1 cellular context compared by ENCODE assay signal in the genomic region with DNA sequence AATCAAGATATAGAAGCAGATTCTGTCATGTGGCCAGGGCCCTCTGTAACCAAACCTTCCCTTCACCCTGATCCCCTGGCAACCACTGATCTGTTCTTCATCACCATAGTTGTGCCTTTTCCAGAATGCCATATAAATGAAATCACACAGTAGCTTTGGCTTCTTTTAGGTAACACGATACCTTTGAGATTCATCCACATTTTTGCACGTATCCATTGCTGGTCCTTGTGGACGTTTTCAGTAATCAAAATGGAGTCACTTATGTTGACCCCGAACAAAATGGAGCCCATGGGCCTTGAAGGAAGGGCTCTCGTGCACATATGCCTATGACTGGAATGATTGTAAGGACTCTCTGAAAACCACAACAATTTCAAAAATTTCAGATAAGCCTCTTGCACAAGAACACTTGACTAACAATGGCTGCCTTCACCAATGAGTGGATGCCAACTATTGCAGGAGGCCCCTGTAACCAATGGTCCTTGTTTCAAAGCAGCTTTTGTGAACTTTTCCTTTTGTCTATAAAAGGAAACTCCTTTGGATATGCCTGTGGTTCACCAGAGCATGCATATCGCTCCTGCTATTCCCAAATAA.
TF ChIP-seq lines count a peak whose summit lies in the region.

No MANE protein-coding gene starts in this region.

TF ChIP-seq in K562, 482 proteins besides CTCF, POLR2A, EP300 and RAD21 (continued from another document):
- TF ChIP-seq, protein P1, sequence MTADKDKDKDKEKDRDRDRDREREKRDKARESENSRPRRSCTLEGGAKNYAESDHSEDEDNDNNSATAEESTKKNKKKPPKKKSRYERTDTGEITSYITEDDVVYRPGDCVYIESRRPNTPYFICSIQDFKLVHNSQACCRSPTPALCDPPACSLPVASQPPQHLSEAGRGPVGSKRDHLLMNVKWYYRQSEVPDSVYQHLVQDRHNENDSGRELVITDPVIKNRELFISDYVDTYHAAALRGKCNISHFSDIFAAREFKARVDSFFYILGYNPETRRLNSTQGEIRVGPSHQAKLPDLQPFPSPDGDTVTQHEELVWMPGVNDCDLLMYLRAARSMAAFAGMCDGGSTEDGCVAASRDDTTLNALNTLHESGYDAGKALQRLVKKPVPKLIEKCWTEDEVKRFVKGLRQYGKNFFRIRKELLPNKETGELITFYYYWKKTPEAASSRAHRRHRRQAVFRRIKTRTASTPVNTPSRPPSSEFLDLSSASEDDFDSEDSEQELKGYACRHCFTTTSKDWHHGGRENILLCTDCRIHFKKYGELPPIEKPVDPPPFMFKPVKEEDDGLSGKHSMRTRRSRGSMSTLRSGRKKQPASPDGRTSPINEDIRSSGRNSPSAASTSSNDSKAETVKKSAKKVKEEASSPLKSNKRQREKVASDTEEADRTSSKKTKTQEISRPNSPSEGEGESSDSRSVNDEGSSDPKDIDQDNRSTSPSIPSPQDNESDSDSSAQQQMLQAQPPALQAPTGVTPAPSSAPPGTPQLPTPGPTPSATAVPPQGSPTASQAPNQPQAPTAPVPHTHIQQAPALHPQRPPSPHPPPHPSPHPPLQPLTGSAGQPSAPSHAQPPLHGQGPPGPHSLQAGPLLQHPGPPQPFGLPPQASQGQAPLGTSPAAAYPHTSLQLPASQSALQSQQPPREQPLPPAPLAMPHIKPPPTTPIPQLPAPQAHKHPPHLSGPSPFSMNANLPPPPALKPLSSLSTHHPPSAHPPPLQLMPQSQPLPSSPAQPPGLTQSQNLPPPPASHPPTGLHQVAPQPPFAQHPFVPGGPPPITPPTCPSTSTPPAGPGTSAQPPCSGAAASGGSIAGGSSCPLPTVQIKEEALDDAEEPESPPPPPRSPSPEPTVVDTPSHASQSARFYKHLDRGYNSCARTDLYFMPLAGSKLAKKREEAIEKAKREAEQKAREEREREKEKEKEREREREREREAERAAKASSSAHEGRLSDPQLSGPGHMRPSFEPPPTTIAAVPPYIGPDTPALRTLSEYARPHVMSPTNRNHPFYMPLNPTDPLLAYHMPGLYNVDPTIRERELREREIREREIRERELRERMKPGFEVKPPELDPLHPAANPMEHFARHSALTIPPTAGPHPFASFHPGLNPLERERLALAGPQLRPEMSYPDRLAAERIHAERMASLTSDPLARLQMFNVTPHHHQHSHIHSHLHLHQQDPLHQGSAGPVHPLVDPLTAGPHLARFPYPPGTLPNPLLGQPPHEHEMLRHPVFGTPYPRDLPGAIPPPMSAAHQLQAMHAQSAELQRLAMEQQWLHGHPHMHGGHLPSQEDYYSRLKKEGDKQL (CRISPR knock-in tag; IDR thresholded peaks at IDR 0.05; ENCODE audit: borderline replicate concordance): no peak
- no peak for TF ChIP-seq STAG1 (CRISPR knock-in tag; IDR thresholded peaks at IDR 0.05; ENCODE audit: borderline replicate concordance)
- TF ChIP-seq, protein P2, sequence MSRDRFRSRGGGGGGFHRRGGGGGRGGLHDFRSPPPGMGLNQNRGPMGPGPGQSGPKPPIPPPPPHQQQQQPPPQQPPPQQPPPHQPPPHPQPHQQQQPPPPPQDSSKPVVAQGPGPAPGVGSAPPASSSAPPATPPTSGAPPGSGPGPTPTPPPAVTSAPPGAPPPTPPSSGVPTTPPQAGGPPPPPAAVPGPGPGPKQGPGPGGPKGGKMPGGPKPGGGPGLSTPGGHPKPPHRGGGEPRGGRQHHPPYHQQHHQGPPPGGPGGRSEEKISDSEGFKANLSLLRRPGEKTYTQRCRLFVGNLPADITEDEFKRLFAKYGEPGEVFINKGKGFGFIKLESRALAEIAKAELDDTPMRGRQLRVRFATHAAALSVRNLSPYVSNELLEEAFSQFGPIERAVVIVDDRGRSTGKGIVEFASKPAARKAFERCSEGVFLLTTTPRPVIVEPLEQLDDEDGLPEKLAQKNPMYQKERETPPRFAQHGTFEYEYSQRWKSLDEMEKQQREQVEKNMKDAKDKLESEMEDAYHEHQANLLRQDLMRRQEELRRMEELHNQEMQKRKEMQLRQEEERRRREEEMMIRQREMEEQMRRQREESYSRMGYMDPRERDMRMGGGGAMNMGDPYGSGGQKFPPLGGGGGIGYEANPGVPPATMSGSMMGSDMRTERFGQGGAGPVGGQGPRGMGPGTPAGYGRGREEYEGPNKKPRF (IDR thresholded peaks at IDR 0.05; ENCODE audit: low read depth, low read length): no peak
- TF ChIP-seq ZNF785 (CRISPR knock-in tag; IDR thresholded peaks at IDR 0.05): no peak
- TF ChIP-seq HDAC3 (IDR thresholded peaks at IDR 0.05; ENCODE audit: borderline replicate concordance, partially characterized antibody): no peak
TF ChIP-seq in K562: peak in this region for 19.
